In genomic region chr1:26694185-26694572, GRCh38 we compare ENCODE assay signal across 9 cellular contexts. TPM values are rescaled to one million over a fixed set of nuclear protein-coding genes. Genes with fewer than 3 reads are reported as not detected.
DNase-seq lines count a peak whose midpoint lies in the region; ATAC-seq and TF ChIP-seq lines count a peak whose summit lies in the region.
"Had no signal": no experiment of that assay in that cellular context is flagged by ENCODE, and none has a peak within 500 bp of the region (broad histone marks: within the 10 kb centered on the region; RNA-seq: fewer than 3 reads in every experiment).

No MANE protein-coding gene starts in this region.

- ATAC-seq in GM18867 (IDR thresholded peaks at IDR 0.05; ENCODE audit: unreplicated experiment), result no peak

- H3K27me3 ChIP-seq in ascending aorta (no peaks in the 10 kb centered on the region), mucosa of rectum (ENCODE audit: control insufficient read depth in 2 of 2, insufficient read depth in 2 of 2, low read length in 2 of 2) (no peaks in the 10 kb centered on the region)

- H3K27me3 Mint-ChIP-seq in activated naive CD4-positive, alpha-beta T cell treated with anti-CD3 and anti-CD28 coated beads, Interleukin-2, amount 50 U/mL, for 24 hours, result no peaks in the 10 kb centered on the region

- TF ChIP-seq CTCF in ascending aorta (IDR thresholded peaks at IDR 0.05), result no peak

- H3K9ac ChIP-seq in mucosa of rectum (ENCODE audit: low read depth in 1 of 2, low read length in 2 of 2), result peak overlapping the region in 1 of 2 donors; percentile 70

- DNase-seq in activated naive CD4-positive, alpha-beta T cell treated with Interleukin-2 at 50 U/mL for 16 hours, result no peak
- DNase-seq in ascending aorta (ENCODE audit: low spot score in 2 of 2) (no peak), NOMO-1 treated with dmso at 0.1 percent for 144 hours (lab: John Stamatoyannopoulos, UW; ENCODE audit: unreplicated experiment) (no peak), posterior vena cava (ENCODE audit: low spot score) (no peak)
- DNase-seq: EL had no signal

- no peaks in the 10 kb centered on the region for H3K9me3 Mint-ChIP-seq in activated naive CD4-positive, alpha-beta T cell treated with anti-CD3 and anti-CD28 coated beads, Interleukin-2, amount 50 U/mL, for 24 hours

- H3K36me3 ChIP-seq in ascending aorta (no peaks in the 10 kb centered on the region), mucosa of rectum (ENCODE audit: control insufficient read depth in 2 of 2, insufficient read depth in 2 of 2, low read length in 2 of 2) (no peaks in the 10 kb centered on the region), urinary bladder (ENCODE audit: insufficient read depth) (no peaks in the 10 kb centered on the region)

- WGBS in urinary bladder, result 23% methylated on average over 2 of the region's 2 CpGs

- intact Hi-C loops in ascending aorta (cut with DNase I), result loop anchor here (2.0 kb wide), 1 partner anchor 51 kb away; no protein-coding TSS in a partner anchor
- intact Hi-C loops in posterior vena cava (cut with DNase I), result loop anchor here in 1 of 2 donors (5.0 kb wide), 1 partner anchor 93 kb away; the partner anchor contains the start of gene PIGV

- H3K4me3 ChIP-seq in ascending aorta (peak overlapping the region; percentile 7 to 98), mucosa of rectum (ENCODE audit: low read length in 2 of 2) (peak overlapping the region in 1 of 2 donors; percentile 87), urinary bladder (ENCODE audit: low read depth, low read length) (no peak overlapping the region)

- peaks cover 36% of the 10 kb centered on the region for H3K4me1 Mint-ChIP-seq in activated naive CD4-positive, alpha-beta T cell treated with anti-CD3 and anti-CD28 coated beads, Interleukin-2, amount 50 U/mL, for 24 hours

- peak overlapping the region; percentile 98 for H3K27ac Mint-ChIP-seq in activated naive CD4-positive, alpha-beta T cell treated with anti-CD3 and anti-CD28 coated beads, Interleukin-2, amount 50 U/mL, for 24 hours

- H3K9me3 ChIP-seq in ascending aorta (peaks cover 0 to 4% of the 10 kb centered on the region in 2 donors), mucosa of rectum (ENCODE audit: control insufficient read depth in 2 of 2, low read length in 2 of 2) (no peaks in the 10 kb centered on the region)

- H3K27ac ChIP-seq in ascending aorta (peak overlapping the region; percentile 90 to 99), mucosa of rectum (ENCODE audit: low read depth in 2 of 2, low read length in 2 of 2) (peak overlapping the region; percentile 92 to 97), urinary bladder (ENCODE audit: low read depth) (peak overlapping the region; percentile 43)

- no peaks in the 10 kb centered on the region for H3K36me3 Mint-ChIP-seq in activated naive CD4-positive, alpha-beta T cell treated with anti-CD3 and anti-CD28 coated beads, Interleukin-2, amount 50 U/mL, for 24 hours

- H3K4me1 ChIP-seq in ascending aorta, result peaks cover 9 to 40% of the 10 kb centered on the region in 2 donors
- H3K4me1 ChIP-seq in mucosa of rectum (ENCODE audit: control insufficient read depth in 2 of 2, insufficient read depth in 2 of 2, low read length in 2 of 2), result peaks cover 33 to 40% of the 10 kb centered on the region in 2 donors
- peaks cover 2% of the 10 kb centered on the region for H3K4me1 ChIP-seq in urinary bladder (ENCODE audit: insufficient read depth)

- H3K4me3 Mint-ChIP-seq in activated naive CD4-positive, alpha-beta T cell treated with anti-CD3 and anti-CD28 coated beads, Interleukin-2, amount 50 U/mL, for 24 hours, result peak overlapping the region; percentile 95

RNA-seq across cellular contexts. Expression of gene ARID1A, which starts 1.6 kb away (rescaled TPM):
- total RNA-seq in ascending aorta (104 TPM), urinary bladder (40.6 TPM), posterior vena cava (10 to 100 TPM; 48.1 to 48.6 TPM)
- 31.8 TPM for polyA plus RNA-seq in urinary bladder

Comparison
In these comparisons a context has a peak if more than half of its experiments do, and no peak if none do; other contexts are left out.
1. H3K27ac ChIP-seq: peak in every context shown above with its lines; median percentile 94 in ascending aorta; 94 in mucosa of rectum; 43 in urinary bladder.